Comparison of ENCODE assay signal across 14 cellular contexts in genomic region chr14:21536395-21537087, GRCh38. TPM values are rescaled to one million over a fixed set of nuclear protein-coding genes. Genes with fewer than 3 reads are reported as not detected.
DNase-seq lines count a peak whose midpoint lies in the region; ATAC-seq and TF ChIP-seq lines count a peak whose summit lies in the region.
"Had no signal": no experiment of that assay in that cellular context is flagged by ENCODE, and none has a peak within 500 bp of the region (broad histone marks: within the 10 kb centered on the region; RNA-seq: fewer than 3 reads in every experiment).

No MANE protein-coding gene starts in this region.

- H3K9me3 Mint-ChIP-seq in mesothelial cell of epicardium, result no peaks in the 10 kb centered on the region
- H3K9me3 Mint-ChIP-seq: natural killer cell treated with Interleukin-12 subunit alpha and Interleukin-12 subunit beta and Interleukin-15 and Interleukin-18, amount 100 ng/mL, for 72 hours had no signal

- H3K9me3 ChIP-seq in endocrine pancreas (ENCODE audit: control insufficient read depth, low read length) (no peaks in the 10 kb centered on the region), thoracic aorta (no peaks in the 10 kb centered on the region)

- H3K27ac Mint-ChIP-seq in mesothelial cell of epicardium, result peak overlapping the region; percentile 70
- H3K27ac Mint-ChIP-seq: natural killer cell treated with Interleukin-12 subunit alpha and Interleukin-12 subunit beta and Interleukin-15 and Interleukin-18, amount 100 ng/mL, for 72 hours had no signal

- peak overlapping the region; percentile 84 for H3K4me3 Mint-ChIP-seq in mesothelial cell of epicardium
- H3K4me3 Mint-ChIP-seq: natural killer cell treated with Interleukin-12 subunit alpha and Interleukin-12 subunit beta and Interleukin-15 and Interleukin-18, amount 100 ng/mL, for 72 hours had no signal

- H3K27ac ChIP-seq in thoracic aorta, result no peak overlapping the region
- H3K27ac ChIP-seq: 22Rv1, VCaP had no signal

- no peaks in the 10 kb centered on the region for H3K36me3 ChIP-seq in endocrine pancreas (ENCODE audit: control insufficient read depth, insufficient read depth, low read length)
- no peaks in the 10 kb centered on the region for H3K36me3 ChIP-seq in thoracic aorta

- no peaks in the 10 kb centered on the region for H3K36me3 Mint-ChIP-seq in mesothelial cell of epicardium
- H3K36me3 Mint-ChIP-seq: natural killer cell treated with Interleukin-12 subunit alpha and Interleukin-12 subunit beta and Interleukin-15 and Interleukin-18, amount 100 ng/mL, for 72 hours had no signal

- peak overlapping the region; percentile 38 for H3K9ac ChIP-seq in endocrine pancreas (ENCODE audit: control insufficient read depth, insufficient read depth, low read length)

- TF ChIP-seq CTCF in mesothelial cell of epicardium (IDR thresholded peaks at IDR 0.05; ENCODE audit: unreplicated experiment) (no peak), thoracic aorta (IDR thresholded peaks at IDR 0.05) (no peak)

- H3K4me3 ChIP-seq in endocrine pancreas (ENCODE audit: control insufficient read depth, insufficient read depth, low read length) (peak overlapping the region; percentile 79), thoracic aorta (peak overlapping the region; percentile 33)

- ATAC-seq in thoracic aorta (ENCODE audit: insufficient number of reproducible peaks, low FRiP score, low read depth), result no peak
- no peak for ATAC-seq in GM18520 (IDR thresholded peaks at IDR 0.05; ENCODE audit: unreplicated experiment)
- ATAC-seq: natural killer cell treated with Interleukin-12 subunit alpha and Interleukin-12 subunit beta and Interleukin-15 and Interleukin-18, amount 100 ng/mL, for 72 hours had no signal

- in situ Hi-C loops in ACHN (cut with HindIII; ENCODE audit: low pct_ligation_motif_present, low pct_unique_long_range_greater_than_20kb, low sequenced_read_pairs), result no loop called here

- H3K4me1 ChIP-seq in endocrine pancreas (ENCODE audit: control insufficient read depth, insufficient read depth, low read length) (no peaks in the 10 kb centered on the region), thoracic aorta (ENCODE audit: control insufficient read depth in 1 of 2, low read depth in 2 of 2) (peaks cover 0 to 5% of the 10 kb centered on the region in 2 donors)

- H3K27me3 Mint-ChIP-seq in mesothelial cell of epicardium (ENCODE audit: low read depth), result peaks cover 28% of the 10 kb centered on the region

- peak; percentile 28 for DNase-seq in DMS 273 (lab: John Stamatoyannopoulos, UW; ENCODE audit: unreplicated experiment)
- no peak for DNase-seq in DMS 273 treated with DMSO at 0.1 percent for 48 hours (lab: John Stamatoyannopoulos, UW)
- no peak for DNase-seq in mesothelial cell of epicardium (ENCODE audit: low spot score in 2 of 2, unreplicated experiment in 2 of 2)
- no peak for DNase-seq in thoracic aorta (ENCODE audit: low spot score)
- no peak for DNase-seq in ACHN
- no peak for DNase-seq in stimulated activated CD4-positive, alpha-beta T cell treated with anti-CD3 and anti-CD28 coated beads, Interleukin-2, amount 100 ng/mL, for 24 hours
- DNase-seq: NCI-H2227 treated with DMSO at 0.1 percent for 48 hours; stimulated activated naive CD4-positive, alpha-beta T cell had no signal

- no peaks in the 10 kb centered on the region for H3K27me3 ChIP-seq in endocrine pancreas (ENCODE audit: control insufficient read depth, insufficient read depth, low read length)
- no peaks in the 10 kb centered on the region for H3K27me3 ChIP-seq in thoracic aorta (replicated peaks; ENCODE audit: insufficient read depth)

- peaks cover 12% of the 10 kb centered on the region for H3K4me1 Mint-ChIP-seq in mesothelial cell of epicardium

RNA-seq across cellular contexts. Expression of gene SALL2, which starts 10.4 kb away (rescaled TPM):
- total RNA-seq in mesothelial cell of epicardium, result 44.6 to 45.2 TPM (median 45.2 TPM) in 3 replicates
- total RNA-seq in thoracic aorta, result 10 to 100 TPM in 1 of 2 donors, 1 to 10 TPM in 1; 4.9 to 11.3 TPM

RNA-seq across cellular contexts. Expression of gene METTL3, which starts 25.4 kb away (rescaled TPM):
- total RNA-seq in mesothelial cell of epicardium (68.1 to 74.4 TPM (median 69.0 TPM) in 3 replicates), thoracic aorta (10 to 100 TPM; 54.8 to 62.4 TPM)

RNA-seq across cellular contexts. Expression of gene OR10G3, which starts 43.3 kb away (rescaled TPM):
- total RNA-seq in mesothelial cell of epicardium (not detected in 3 replicates), thoracic aorta (not detected)
- total RNA-seq: bronchial epithelial cell; natural killer cell treated with Interleukin-12 subunit alpha and Interleukin-12 subunit beta and Interleukin-15 and Interleukin-18, amount 100 ng/mL, for 72 hours had no signal

RNA-seq across cellular contexts. Expression of gene TOX4, which starts 59.5 kb away (rescaled TPM):
- 61.1 to 66.3 TPM (median 62.4 TPM) in 3 replicates for total RNA-seq in mesothelial cell of epicardium
- 10 to 100 TPM; 34.5 to 54.7 TPM for total RNA-seq in thoracic aorta

RNA-seq across cellular contexts. Expression of gene RAB2B, which starts 59.8 kb away (rescaled TPM):
- total RNA-seq in mesothelial cell of epicardium (38.5 to 44.1 TPM (median 39.5 TPM) in 3 replicates), thoracic aorta (10 to 100 TPM; 19.2 to 29.3 TPM)
